Comparison of ENCODE assay signal across 19 cellular contexts in the genomic region with DNA sequence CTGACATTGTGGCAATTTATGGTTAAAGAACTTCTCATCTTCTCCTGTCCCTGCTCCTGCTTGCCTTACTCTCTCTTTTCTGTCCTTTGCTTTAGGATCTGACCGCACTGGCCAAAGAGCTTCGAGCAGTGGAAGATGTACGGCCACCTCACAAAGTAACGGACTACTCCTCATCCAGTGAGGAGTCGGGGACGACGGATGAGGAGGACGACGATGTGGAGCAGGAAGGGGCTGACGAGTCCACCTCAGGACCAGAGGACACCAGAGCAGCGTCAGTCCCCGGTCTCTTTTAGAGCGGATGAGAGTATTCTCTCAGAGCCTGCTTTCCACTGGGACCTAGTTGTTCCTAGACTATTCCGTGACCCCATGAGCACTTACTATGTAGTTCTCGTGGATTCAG.
DNase-seq lines count a peak whose midpoint lies in the region; ATAC-seq and TF ChIP-seq lines count a peak whose summit lies in the region.
"Had no signal": no experiment of that assay in that cellular context is flagged by ENCODE, and none has a peak within 500 bp of the region (broad histone marks: within the 10 kb centered on the region; RNA-seq: fewer than 3 reads in every experiment).

No MANE protein-coding gene starts in this region.

- H3K79me1 ChIP-seq in H9 (ENCODE audit: insufficient read depth, low read depth, low read length, poor library complexity, severe bottlenecking) = no peaks in the 10 kb centered on the region

- H3K27me3 ChIP-seq in CD8-positive, alpha-beta T cell (ENCODE audit: insufficient read depth, low read length) = no peaks in the 10 kb centered on the region
- H3K27me3 ChIP-seq in H9 (ENCODE audit: insufficient read depth, low read length) = no peaks in the 10 kb centered on the region
- H3K27me3 ChIP-seq in endodermal cell (ENCODE audit: control insufficient read depth, insufficient read depth, low read length, poor library complexity, severe bottlenecking) = no peaks in the 10 kb centered on the region
- no peaks in the 10 kb centered on the region for H3K27me3 ChIP-seq in psoas muscle (ENCODE audit: insufficient read depth in 3 of 3, low read length in 2 of 3)

- H3K27ac ChIP-seq in CD8-positive, alpha-beta T cell (ENCODE audit: low read depth, low read length) = no peak overlapping the region
- H3K27ac ChIP-seq in H9 (ENCODE audit: insufficient read length, low read depth, low read length) = no peak overlapping the region
- H3K27ac ChIP-seq in endodermal cell (ENCODE audit: low read depth, low read length) = no peak overlapping the region
- H3K27ac ChIP-seq in psoas muscle = no peak overlapping the region

- no peak overlapping the region for H3K23ac ChIP-seq in H9 (ENCODE audit: insufficient read length, low read depth, low read length)

- no peaks in the 10 kb centered on the region for H3K4me1 Mint-ChIP-seq in CD8-positive, alpha-beta T cell (ENCODE audit: low read depth)
- H3K4me1 Mint-ChIP-seq in H9 (peaks cover 13% of the 10 kb centered on the region in 2 experiments; a peak in 3 of 4 replicates), endodermal cell (peaks cover 6% of the 10 kb centered on the region), nephron progenitor cell (no peaks in the 10 kb centered on the region)

- H2AFZ ChIP-seq in H9 (ENCODE audit: low read length) = no peak overlapping the region

- H3K36me3 ChIP-seq in CD8-positive, alpha-beta T cell (ENCODE audit: insufficient read depth, low read length) = peaks cover 70% of the 10 kb centered on the region
- H3K36me3 ChIP-seq in endodermal cell (ENCODE audit: control insufficient read depth, insufficient read depth, low read length) = peaks cover 100% of the 10 kb centered on the region
- peaks cover 14 to 95% of the 10 kb centered on the region in 2 donors for H3K36me3 ChIP-seq in psoas muscle (ENCODE audit: insufficient read depth in 1 of 2, low read depth in 1 of 2)

- no peak overlapping the region for H3K4me3 Mint-ChIP-seq in CD8-positive, alpha-beta T cell
- H3K4me3 Mint-ChIP-seq in H9 (no peak overlapping the region), endodermal cell (no peak overlapping the region), nephron progenitor cell (no peak overlapping the region)

- H2BK20ac ChIP-seq in H9 (ENCODE audit: low read depth, low read length, poor library complexity, severe bottlenecking) = no peak overlapping the region

- H3T11ph ChIP-seq in H9 (ENCODE audit: low read length) = no peak overlapping the region

- H3K27ac Mint-ChIP-seq in CD8-positive, alpha-beta T cell = peak overlapping the region; percentile 32
- H3K27ac Mint-ChIP-seq in H9 (peak overlapping the region in 2 of 3 experiments; percentile 17 to 20; a peak in 1 of 7 replicates), endodermal cell (peak overlapping the region; percentile 76), nephron progenitor cell (peak overlapping the region; percentile 73)

- no peak overlapping the region for H3K18ac ChIP-seq in H9 (ENCODE audit: insufficient read length, low read depth, low read length)

- H3K4me1 ChIP-seq in CD8-positive, alpha-beta T cell (ENCODE audit: insufficient read depth, low read length) = no peaks in the 10 kb centered on the region
- H3K4me1 ChIP-seq in H9 (ENCODE audit: insufficient read depth, low read length) (no peaks in the 10 kb centered on the region), endodermal cell (ENCODE audit: control insufficient read depth, insufficient read depth, low read length) (no peaks in the 10 kb centered on the region), psoas muscle (no peaks in the 10 kb centered on the region)
- H3K4me1 ChIP-seq: Caco-2 had no signal

- no peak overlapping the region for H4K8ac ChIP-seq in H9 (replicated peaks; ENCODE audit: insufficient read length, low read depth, low read length)

- no CpG with 5 or more reads among the region's 15 CpGs for whole genome bisulfite sequencing in H9 (ENCODE audit: extremely low coverage, insufficient read length, low lambda C conversion rate)
- 96 to 98% methylated on average over 14 to 15 of the region's 15 CpGs for WGBS in endodermal cell (ENCODE audit: insufficient coverage in 1 of 2, insufficient read length in 1 of 2), 2 experiments
- 94 to 96% (median 94%) methylated on average over 15 of the region's 15 CpGs for WGBS in psoas muscle, 3 donors

- H4K5ac ChIP-seq in H9 (ENCODE audit: insufficient read length, low read depth, low read length) = no peak overlapping the region

- no peak for DNase-seq in CD8-positive, alpha-beta T cell
- no peak for DNase-seq in H9
- DNase-seq in endodermal cell = no peak
- no peak for DNase-seq in nephron progenitor cell
- no peak for DNase-seq in psoas muscle
- DNase-seq in NCI-H2227 (lab: John Stamatoyannopoulos, UW; ENCODE audit: unreplicated experiment) = no peak
- DNase-seq: C1 segment of cervical spinal cord; Caco-2; CD4-positive, alpha-beta memory T cell; Karpas-422; NCI-H1092; NCI-H1417 treated with DMSO at 0.1 percent for 48 hours; NCI-H1694 treated with DMSO at 0.1 percent for 48 hours; NCI-H2081 treated with DMSO at 0.1 percent for 48 hours; NCI-H2171; NCI-H524 treated with DMSO at 0.1 percent for 48 hours; NCI-H774; SK-N-SH had no signal

- H4K91ac ChIP-seq in H9 (ENCODE audit: insufficient read length, low read depth, low read length) = no peak overlapping the region

- POLR2A ChIA-PET in CD8-positive, alpha-beta T cell (lab: Charles Lee) = no interaction called here

- H2BK15ac ChIP-seq in H9 (ENCODE audit: low read depth, low read length) = no peak overlapping the region

- no peaks in the 10 kb centered on the region for H3K27me3 Mint-ChIP-seq in CD8-positive, alpha-beta T cell (ENCODE audit: low read depth)
- no peaks in the 10 kb centered on the region for H3K27me3 Mint-ChIP-seq in H9 (ENCODE audit: low read depth)
- H3K27me3 Mint-ChIP-seq in endodermal cell (ENCODE audit: insufficient read depth) = no peaks in the 10 kb centered on the region
- no peaks in the 10 kb centered on the region for H3K27me3 Mint-ChIP-seq in nephron progenitor cell (ENCODE audit: low read depth, poor library complexity)
- H3K27me3 Mint-ChIP-seq: CD4-positive, alpha-beta memory T cell had no signal

- no peaks in the 10 kb centered on the region for H3K9me3 Mint-ChIP-seq in CD8-positive, alpha-beta T cell
- H3K9me3 Mint-ChIP-seq in H9 (no peaks in the 10 kb centered on the region), endodermal cell (no peaks in the 10 kb centered on the region), nephron progenitor cell (no peaks in the 10 kb centered on the region)
- H3K9me3 Mint-ChIP-seq: CD4-positive, alpha-beta memory T cell had no signal

- H2AK5ac ChIP-seq in H9 (ENCODE audit: insufficient read length, low read length) = no peak overlapping the region

- no peak for ATAC-seq in CD8-positive, alpha-beta T cell
- ATAC-seq in psoas muscle (no peak), HG03521 (IDR thresholded peaks at IDR 0.05; ENCODE audit: unreplicated experiment) (no peak)

- H3K9ac ChIP-seq in H9 (ENCODE audit: extremely low read depth, insufficient read length, low read length) = no peak overlapping the region
- H3K9ac ChIP-seq in endodermal cell (ENCODE audit: extremely low read depth, low read length, poor library complexity, severe bottlenecking) = no peak overlapping the region
- H3K9ac ChIP-seq: SK-N-SH had no signal

- H2BK12ac ChIP-seq in H9 (ENCODE audit: insufficient read length, low read depth, low read length) = no peak overlapping the region

- no peaks in the 10 kb centered on the region for H3K9me3 ChIP-seq in CD8-positive, alpha-beta T cell (ENCODE audit: low read length)
- no peaks in the 10 kb centered on the region for H3K9me3 ChIP-seq in H9 (ENCODE audit: control insufficient read depth, low read depth, low read length)
- no peaks in the 10 kb centered on the region for H3K9me3 ChIP-seq in endodermal cell (ENCODE audit: control insufficient read depth, low read length)
- no peaks in the 10 kb centered on the region for H3K9me3 ChIP-seq in psoas muscle
- H3K9me3 ChIP-seq: Caco-2, SK-N-SH had no signal

- H3K4me2 ChIP-seq in H9 (ENCODE audit: insufficient read depth, insufficient read length, low read length) = no peak overlapping the region
- H3K4me2 ChIP-seq: SK-N-SH had no signal

- intact Hi-C loops in CD8-positive, alpha-beta T cell (cut with DNase I, micrococcal nuclease) = no loop called here
- intact Hi-C loops in psoas muscle (cut with DNase I) = no loop called here

- no peak overlapping the region for H3K4ac ChIP-seq in H9 (ENCODE audit: low read depth, low read length)

- CTCF ChIA-PET in CD8-positive, alpha-beta T cell (lab: Charles Lee) = no interaction called here

- no peaks in the 10 kb centered on the region for H3K79me2 ChIP-seq in H9 (ENCODE audit: insufficient read depth, low read length)

- H3K23me2 ChIP-seq in H9 (ENCODE audit: insufficient read length, low read depth, low read length, poor library complexity, severe bottlenecking) = no peaks in the 10 kb centered on the region

- no peak overlapping the region for H3K14ac ChIP-seq in H9 (ENCODE audit: insufficient read depth, low read length)

- H4K20me1 ChIP-seq in H9 (ENCODE audit: control insufficient read depth, insufficient read depth, insufficient read length) = no peaks in the 10 kb centered on the region

- H3K56ac ChIP-seq in H9 (ENCODE audit: insufficient read length, low read depth, low read length) = no peak overlapping the region

- no peak overlapping the region for H3K4me3 ChIP-seq in CD8-positive, alpha-beta T cell (ENCODE audit: low read depth, low read length)
- H3K4me3 ChIP-seq in endodermal cell (ENCODE audit: low read length) (no peak overlapping the region), psoas muscle (no peak overlapping the region)

- peaks cover 93% of the 10 kb centered on the region for H3K36me3 Mint-ChIP-seq in CD8-positive, alpha-beta T cell
- H3K36me3 Mint-ChIP-seq in H9 (ENCODE audit: insufficient read depth in 1 of 3, low read depth in 3 of 3) (peaks cover 40 to 88% (median 87%) of the 10 kb centered on the region in 3 experiments; a peak in 6 of 7 replicates), endodermal cell (ENCODE audit: low read depth) (peaks cover 78% of the 10 kb centered on the region), nephron progenitor cell (ENCODE audit: low read depth) (peaks cover 73% of the 10 kb centered on the region)

- no peak for TF ChIP-seq CTCF in CD8-positive, alpha-beta T cell (IDR thresholded peaks at IDR 0.05)
- TF ChIP-seq CTCF in H9 (conservative IDR thresholded peaks at IDR 0.05) (no peak), endodermal cell (conservative IDR thresholded peaks at IDR 0.05) (no peak), nephron progenitor cell (IDR thresholded peaks at IDR 0.05) (no peak), psoas muscle (IDR thresholded peaks at IDR 0.05) (no peak)

- no peak overlapping the region for H2BK5ac ChIP-seq in H9 (ENCODE audit: insufficient read length, low read length)

- no peak overlapping the region for H2BK120ac ChIP-seq in H9 (ENCODE audit: low read depth, low read length, poor library complexity, severe bottlenecking)

Comparison
In these comparisons a context has a peak if more than half of its experiments do, and no peak if none do; other contexts are left out.
1. H3K27ac Mint-ChIP-seq: peak in every context shown above with its lines; median percentile 76 in endodermal cell; 73 in nephron progenitor cell; 32 in CD8-positive, alpha-beta T cell; 18 in H9.